ENCODE assay signal across 9 cellular contexts in the genomic region with DNA sequence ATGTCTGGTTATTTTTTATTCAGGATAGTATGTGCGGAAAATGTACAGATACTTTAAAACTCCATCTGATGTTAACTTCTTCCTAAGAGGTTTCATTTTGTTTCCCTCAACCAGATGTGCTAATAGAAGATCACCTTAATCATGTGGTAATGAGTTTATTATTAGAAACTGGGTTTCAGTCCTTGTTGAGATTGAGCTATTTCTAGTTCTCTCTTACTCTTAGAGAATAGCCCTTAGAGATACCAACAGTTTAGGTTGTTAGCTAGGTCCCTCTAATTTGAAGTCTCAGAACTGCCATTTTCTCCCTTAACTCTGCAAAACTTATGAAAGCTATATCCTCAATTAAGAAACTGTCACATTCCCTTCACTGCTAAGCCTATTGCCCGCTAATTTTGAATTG. TPM values are rescaled to one million over a fixed set of nuclear protein-coding genes. Genes with fewer than 3 reads are reported as not detected.
"Had no signal": no experiment of that assay in that cellular context is flagged by ENCODE, and none has a peak within 500 bp of the region (broad histone marks: within the 10 kb centered on the region; RNA-seq: fewer than 3 reads in every experiment).

No MANE protein-coding gene starts in this region.

- H3K4me3 ChIP-seq: GM23338, K562 had no signal

- ATAC-seq: GM23338, K562 had no signal

- H3K4me2 ChIP-seq: GM23338 had no signal

- DNase-seq: H9, HCEC 1CT, IMR-90 had no signal

- FAIRE-seq: H1, H54, K562 had no signal

- H2AFZ ChIP-seq: GM23338 had no signal

- H3K27ac ChIP-seq: HL-60 had no signal

RNA-seq across cellular contexts. Expression of gene FAM47A, which starts 13.0 kb away (rescaled TPM):
- total RNA-seq: GM23338, H1, H9, HT1080, IMR-90, K562 had no signal
- polyA plus RNA-seq: GM23338, H1, IMR-90, K562 had no signal
